In the genomic region with DNA sequence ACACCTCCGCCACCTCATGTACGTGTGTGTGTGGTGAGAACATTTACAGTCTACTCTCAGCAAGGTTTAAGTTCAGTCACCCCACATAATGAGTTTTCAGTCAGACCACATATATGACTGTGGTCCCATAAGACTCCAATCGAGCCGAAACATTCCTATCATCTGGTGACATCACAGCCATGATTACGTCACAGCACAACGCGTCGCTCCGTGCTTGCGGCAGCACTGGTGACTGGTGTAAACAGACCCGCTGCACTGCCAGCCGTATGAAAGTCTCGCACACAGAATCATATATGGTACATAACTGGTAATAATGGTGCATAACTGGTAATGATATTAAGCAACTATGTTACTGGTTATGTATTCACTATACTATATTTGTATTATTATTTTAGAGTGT, we compare ENCODE assay signal across 12 cellular contexts.
"Had no signal": no experiment of that assay in that cellular context is flagged by ENCODE, and none has a peak within 500 bp of the region (broad histone marks: within the 10 kb centered on the region; RNA-seq: fewer than 3 reads in every experiment).

No MANE protein-coding gene starts in this region.

- H3K4me1 ChIP-seq: uterus had no signal

- H3K27ac ChIP-seq: brain microvascular endothelial cell, neutrophil, thoracic aorta, uterus had no signal

- H3K36me3 ChIP-seq: brain microvascular endothelial cell, neutrophil, thoracic aorta, uterus had no signal

- H3K27me3 ChIP-seq: brain microvascular endothelial cell, uterus had no signal

- H3K9me3 ChIP-seq: neutrophil, thoracic aorta, uterus had no signal

- H3K4me3 ChIP-seq: thoracic aorta, uterus had no signal

- ATAC-seq: activated CD4-positive, CD25-positive, alpha-beta regulatory T cell treated with anti-CD3 and anti-CD28 coated beads, Interleukin-2, amount 50 U/mL, for 24 hours; effector memory CD8-positive, alpha-beta T cell; stimulated activated naive CD8-positive, alpha-beta T cell treated with anti-CD3 and anti-CD28 coated beads, Interleukin-15, amount 100 ng/mL, for 72 hours had no signal

- DNase-seq: activated naive CD8-positive, alpha-beta T cell treated with anti-CD3 and anti-CD28 coated beads for 36 hours; brain microvascular endothelial cell; cerebellar nuclear complex; effector memory CD8-positive, alpha-beta T cell; foreskin melanocyte; mammary epithelial cell; naive B cell had no signal
